19 cellular contexts compared by ENCODE assay signal in the genomic region with DNA sequence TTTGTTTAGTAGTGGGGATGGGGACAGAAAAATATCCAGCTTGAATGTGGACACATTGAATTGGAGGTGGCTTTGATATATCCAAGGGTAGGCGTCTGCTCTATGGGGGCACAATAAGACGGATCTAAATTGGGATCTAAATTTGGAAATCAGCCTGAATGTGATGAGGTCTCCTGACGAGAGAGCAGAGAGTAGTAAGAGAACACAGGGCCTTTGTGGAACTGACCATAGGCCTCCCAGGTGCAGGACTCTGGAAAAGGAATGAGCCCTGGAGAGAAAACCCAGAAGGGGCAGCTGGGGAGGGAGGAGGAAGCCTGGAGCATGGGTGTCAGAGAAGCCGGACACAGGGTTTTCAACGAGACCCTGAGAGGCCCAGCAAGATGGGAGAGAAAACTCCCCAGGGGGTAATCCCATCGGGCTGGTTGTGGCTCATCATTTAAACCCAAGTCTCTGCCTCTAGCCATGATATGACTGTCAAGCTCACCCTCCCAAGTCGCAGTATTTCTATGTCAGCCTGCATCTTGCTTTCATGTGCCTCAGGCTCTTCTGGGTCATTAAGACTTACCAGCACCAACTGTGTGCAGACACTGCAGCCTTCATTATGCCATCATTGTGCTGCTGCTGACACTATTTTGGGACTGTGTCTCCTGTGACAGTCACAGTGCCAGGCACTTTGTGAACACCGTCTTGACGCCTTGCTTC. TPM values are rescaled to one million over a fixed set of nuclear protein-coding genes. Genes with fewer than 3 reads are reported as not detected.
DNase-seq lines count a peak whose midpoint lies in the region; TF ChIP-seq lines count a peak whose summit lies in the region.
"Had no signal": no experiment of that assay in that cellular context is flagged by ENCODE, and none has a peak within 500 bp of the region (broad histone marks: within the 10 kb centered on the region; RNA-seq: fewer than 3 reads in every experiment).

No MANE protein-coding gene starts in this region.

- H3K18ac ChIP-seq in mesenchymal stem cell (ENCODE audit: low read depth in 1 of 2, low read length in 2 of 2) = no peak overlapping the region

- no peak overlapping the region for H3K23ac ChIP-seq in mesenchymal stem cell (ENCODE audit: low read length in 2 of 2)

- peaks cover 3% of the 10 kb centered on the region for H3K9me3 ChIP-seq in mesenchymal stem cell (ENCODE audit: control insufficient read depth, low read length)
- H3K9me3 ChIP-seq: BE2C, HAP-1 had no signal

- H3K36me3 Mint-ChIP-seq in activated naive CD8-positive, alpha-beta T cell treated with anti-CD3 and anti-CD28 coated beads for 36 hours = peaks cover 1% of the 10 kb centered on the region
- H3K36me3 Mint-ChIP-seq: CD4-positive, CD25-positive, alpha-beta regulatory T cell had no signal

- peaks cover 9% of the 10 kb centered on the region for H3K4me1 ChIP-seq in mesenchymal stem cell (ENCODE audit: control insufficient read depth, insufficient read depth, low read depth, low read length)
- H3K4me1 ChIP-seq: BE2C, HAP-1 had no signal

- no peak overlapping the region for H3K4me3 ChIP-seq in mesenchymal stem cell (ENCODE audit: insufficient read depth in 1 of 2, low read depth in 1 of 2, low read length in 2 of 2)
- H3K4me3 ChIP-seq: GM23248, HAP-1 had no signal

- no peaks in the 10 kb centered on the region for H3K27me3 Mint-ChIP-seq in activated naive CD8-positive, alpha-beta T cell treated with anti-CD3 and anti-CD28 coated beads for 36 hours
- H3K27me3 Mint-ChIP-seq: CD4-positive, CD25-positive, alpha-beta regulatory T cell; CD8-positive, alpha-beta memory T cell had no signal

- H2BK15ac ChIP-seq in mesenchymal stem cell (ENCODE audit: low read depth, poor library complexity, severe bottlenecking) = no peak overlapping the region

- no peak overlapping the region for H2BK120ac ChIP-seq in mesenchymal stem cell (ENCODE audit: low read depth, low read length)

- no peak overlapping the region for H2BK12ac ChIP-seq in mesenchymal stem cell (ENCODE audit: low read length in 2 of 2)

- no peak overlapping the region for H2AFZ ChIP-seq in mesenchymal stem cell (ENCODE audit: low read depth, low read length)
- H2AFZ ChIP-seq: GM23248 had no signal

- no peaks in the 10 kb centered on the region for H3K79me1 ChIP-seq in mesenchymal stem cell (replicated peaks; ENCODE audit: low read length, poor library complexity, severe bottlenecking)

- no peaks in the 10 kb centered on the region for H3K36me3 ChIP-seq in mesenchymal stem cell (ENCODE audit: control insufficient read depth in 1 of 2, insufficient read depth in 2 of 2, low read depth in 1 of 2, low read length in 2 of 2)
- H3K36me3 ChIP-seq: BE2C, HAP-1 had no signal

- 90% methylated on average over 9 of the region's 9 CpGs for WGBS in mesenchymal stem cell

- H3K27ac ChIP-seq in mesenchymal stem cell (ENCODE audit: low read length, poor library complexity, severe bottlenecking) = no peak overlapping the region
- H3K27ac ChIP-seq: GM23248, HL-60 had no signal

- no peaks in the 10 kb centered on the region for H3K4me1 Mint-ChIP-seq in activated naive CD8-positive, alpha-beta T cell treated with anti-CD3 and anti-CD28 coated beads for 36 hours
- H3K4me1 Mint-ChIP-seq: CD4-positive, CD25-positive, alpha-beta regulatory T cell; CD8-positive, alpha-beta memory T cell had no signal

- no peak overlapping the region for H4K8ac ChIP-seq in mesenchymal stem cell (ENCODE audit: low read length)

- no peak overlapping the region for H3K9ac ChIP-seq in mesenchymal stem cell (ENCODE audit: low read length)
- H3K9ac ChIP-seq: GM23248 had no signal

- H3K4me2 ChIP-seq in mesenchymal stem cell (ENCODE audit: low read length, poor library complexity, severe bottlenecking) = no peak overlapping the region

- TF ChIP-seq CTCF in GM13976 (IDR thresholded peaks at IDR 0.05; ENCODE audit: borderline replicate concordance, control extremely low read depth, extremely low read depth, insufficient read depth, missing control alignments) = no peak

- H2AK5ac ChIP-seq in mesenchymal stem cell (ENCODE audit: low read length, severe bottlenecking) = peak overlapping the region; percentile 38

- no peak overlapping the region for H2BK5ac ChIP-seq in mesenchymal stem cell (ENCODE audit: low read depth, low read length, poor library complexity, severe bottlenecking)

- no peak overlapping the region for H3K14ac ChIP-seq in mesenchymal stem cell (ENCODE audit: low read length in 2 of 2)

- in situ Hi-C loops in GM13976 (cut with MboI; ENCODE audit: low sequenced_read_pairs, unreplicated experiment) (loop anchor here (25.0 kb wide), 1 partner anchor 328 kb away; no protein-coding TSS in a partner anchor), SK-MEL-5 (cut with HindIII; ENCODE audit: low pct_unique_long_range_greater_than_20kb, low sequenced_read_pairs) (loop anchor here (25.0 kb wide), 1 partner anchor 353 kb away; no protein-coding TSS in a partner anchor)

- H3K4ac ChIP-seq in mesenchymal stem cell (ENCODE audit: low read depth in 1 of 2, low read length in 2 of 2) = no peak overlapping the region

- H4K91ac ChIP-seq in mesenchymal stem cell (ENCODE audit: low read length) = no peak overlapping the region

- no peak overlapping the region for H3K27ac Mint-ChIP-seq in activated naive CD8-positive, alpha-beta T cell treated with anti-CD3 and anti-CD28 coated beads for 36 hours
- H3K27ac Mint-ChIP-seq: CD4-positive, CD25-positive, alpha-beta regulatory T cell had no signal

- H3K27me3 ChIP-seq in mesenchymal stem cell (ENCODE audit: control insufficient read depth in 1 of 2, insufficient read depth in 1 of 2, low read length in 2 of 2) = no peaks in the 10 kb centered on the region
- H3K27me3 ChIP-seq: BE2C had no signal

- DNase-seq in GM13976 (ENCODE audit: low spot score) (peak; percentile 10), SK-MEL-5 (ENCODE audit: low read depth, low spot score) (peak; percentile 73), mesenchymal stem cell (no peak), dedifferentiated amniotic fluid mesenchymal stem cell (ENCODE audit: extremely low spot score) (no peak)
- no peak for DNase-seq in activated naive CD8-positive, alpha-beta T cell treated with anti-CD3 and anti-CD28 coated beads for 36 hours
- no peak for DNase-seq in activated effector memory CD4-positive, alpha-beta T cell treated with Interleukin-2 at 50 U/mL for 16 hours
- DNase-seq: ACHN; BE2C; C1 segment of cervical spinal cord; CD4-positive, CD25-positive, alpha-beta regulatory T cell; CD8-positive, alpha-beta memory T cell; COR-L47; DMS 273 treated with DMSO at 0.1 percent for 48 hours; DMS53; DND-41; EL; GM23248 had no signal

- peaks cover 2% of the 10 kb centered on the region for H3K9me3 Mint-ChIP-seq in activated naive CD8-positive, alpha-beta T cell treated with anti-CD3 and anti-CD28 coated beads for 36 hours

- H3K4me3 Mint-ChIP-seq in activated naive CD8-positive, alpha-beta T cell treated with anti-CD3 and anti-CD28 coated beads for 36 hours = no peak overlapping the region
- H3K4me3 Mint-ChIP-seq: CD4-positive, CD25-positive, alpha-beta regulatory T cell; CD8-positive, alpha-beta memory T cell had no signal

RNA-seq across cellular contexts. Expression of gene ANAPC4, which starts 57.1 kb away (rescaled TPM):
- total RNA-seq in SK-MEL-5 (2014; rRNA removed; shearing (Covaris generic)) = 29.4 and 29.6 TPM in 2 replicates
- polyA plus RNA-seq in SK-MEL-5 (2015; cell fraction: cytosol; rRNA removed) = 10.9 and 11.0 TPM in 2 replicates
- 134 and 162 TPM in 2 replicates for polyA plus RNA-seq in SK-MEL-5 (2015; cell fraction: nucleus; rRNA removed)
- polyA plus RNA-seq in mesenchymal stem cell (2013, experiment 1 of 2) = 12.7 TPM
- polyA plus RNA-seq in mesenchymal stem cell (2013, experiment 2 of 2) = 12.7 TPM
- 10 to 100 TPM; 32.0 to 33.0 TPM for total RNA-seq in activated naive CD8-positive, alpha-beta T cell treated with anti-CD3 and anti-CD28 coated beads for 36 hours

Comparison
In these comparisons a context has a peak if more than half of its experiments do, and no peak if none do; other contexts are left out.
1. DNase-seq: peak in GM13976 (single experiment) and SK-MEL-5 (single experiment); none in mesenchymal stem cell (single experiment), activated naive CD8-positive, alpha-beta T cell treated with anti-CD3 and anti-CD28 coated beads for 36 hours (single experiment), dedifferentiated amniotic fluid mesenchymal stem cell (single experiment) and activated effector memory CD4-positive, alpha-beta T cell treated with Interleukin-2 at 50 U/mL for 16 hours (single experiment).